22 cellular contexts compared by ENCODE assay signal in the genomic region with DNA sequence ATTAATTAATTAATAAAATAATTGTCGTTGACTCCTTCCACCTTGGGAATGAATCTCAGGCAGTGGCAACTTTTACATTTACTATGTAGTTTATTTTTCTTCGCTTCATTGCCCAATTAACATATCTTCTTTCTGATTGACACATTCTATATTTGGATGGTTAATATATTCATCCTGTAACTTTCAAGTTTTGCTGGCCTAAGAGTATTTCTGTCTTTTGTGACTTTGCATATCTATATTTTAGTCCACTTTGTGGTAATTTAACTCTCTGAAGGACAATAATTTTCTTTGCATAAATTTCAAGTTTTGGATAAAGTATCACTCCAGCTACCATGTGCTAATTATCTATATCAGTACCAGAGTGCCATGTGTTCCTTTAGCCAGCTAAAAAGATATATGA.
"Had no signal": no experiment of that assay in that cellular context is flagged by ENCODE, and none has a peak within 500 bp of the region (broad histone marks: within the 10 kb centered on the region; RNA-seq: fewer than 3 reads in every experiment).

No MANE protein-coding gene starts in this region.

- H3K27ac ChIP-seq: foreskin keratinocyte, hepatocyte, neutrophil, psoas muscle, right lobe of liver, spleen, testis, tibial nerve, upper lobe of right lung, vagina had no signal

- ATAC-seq: effector memory CD8-positive, alpha-beta T cell; foreskin keratinocyte; left lobe of liver; naive thymus-derived CD4-positive, alpha-beta T cell; psoas muscle; right lobe of liver; stimulated activated memory B cell treated with anti-CD40 and anti-IgM and Interleukin-4, amounts not matched to agents 10 μg/mL and 1 μg/mL and 100 μg/mL, for 72 hours; stimulated activated naive CD8-positive, alpha-beta T cell treated with anti-CD3 and anti-CD28 coated beads, Interleukin-15, amount 100 ng/mL, for 72 hours; upper lobe of right lung had no signal

- H3K27ac Mint-ChIP-seq: dendritic cell treated with granulocyte-macrophage colony-stimulating factor and Interleukin-4, amounts not matched to agents 40 ng/mL and 50 ng/mL, for 4 days; effector memory CD8-positive, alpha-beta T cell; stimulated activated naive CD8-positive, alpha-beta T cell treated with anti-CD3 and anti-CD28 coated beads, Interleukin-15, amount 100 ng/mL, for 72 hours had no signal

- H3K4me1 ChIP-seq: foreskin keratinocyte, right lobe of liver, spleen, testis, upper lobe of right lung, vagina had no signal

- H3K9me3 Mint-ChIP-seq: effector memory CD8-positive, alpha-beta T cell had no signal

- H3K4me3 Mint-ChIP-seq: dendritic cell treated with granulocyte-macrophage colony-stimulating factor and Interleukin-4, amounts not matched to agents 40 ng/mL and 50 ng/mL, for 4 days; effector memory CD8-positive, alpha-beta T cell; naive thymus-derived CD4-positive, alpha-beta T cell; stimulated activated memory B cell treated with anti-CD40 and anti-IgM and Interleukin-4, amounts not matched to agents 10 μg/mL and 1 μg/mL and 100 μg/mL, for 72 hours; stimulated activated naive CD8-positive, alpha-beta T cell treated with anti-CD3 and anti-CD28 coated beads, Interleukin-15, amount 100 ng/mL, for 72 hours had no signal

- H3K79me2 ChIP-seq: hepatocyte had no signal

- H3K36me3 ChIP-seq: right lobe of liver, upper lobe of right lung, vagina had no signal

- H3K4me2 ChIP-seq: hepatocyte had no signal

- DNase-seq: effector memory CD8-positive, alpha-beta T cell; foreskin keratinocyte; head of caudate nucleus; mammary epithelial cell; naive thymus-derived CD4-positive, alpha-beta T cell; psoas muscle; retina; right lobe of liver; spleen; stimulated activated CD4-positive, alpha-beta T cell treated with anti-CD3 and anti-CD28 coated beads, Interleukin-15, amount 100 ng/mL, for 24 hours; stimulated activated CD4-positive, alpha-beta T cell treated with anti-CD3 and anti-CD28 coated beads, Interleukin-1b, Interleukin-23, amount 100 ng/mL, for 48 hours; stimulated activated CD4-positive, alpha-beta T cell treated with anti-CD3 and anti-CD28 coated beads, Interleukin-4, amount 100 ng/mL, for 24 hours; stimulated activated naive CD8-positive, alpha-beta T cell treated with anti-CD3 and anti-CD28 coated beads, Interleukin-15, amount 100 ng/mL, for 72 hours; testis; upper lobe of right lung had no signal

- H3K4me3 ChIP-seq: hepatocyte, psoas muscle, right lobe of liver, spleen, testis, tibial nerve, upper lobe of right lung, vagina had no signal

- H3K27me3 ChIP-seq: foreskin keratinocyte, hepatocyte, neutrophil, right lobe of liver, spleen, testis, tibial nerve, upper lobe of right lung, vagina had no signal

- H3K9me3 ChIP-seq: neutrophil, psoas muscle, right lobe of liver, testis, upper lobe of right lung, vagina had no signal

- H3K27me3 Mint-ChIP-seq: dendritic cell treated with granulocyte-macrophage colony-stimulating factor and Interleukin-4, amounts not matched to agents 40 ng/mL and 50 ng/mL, for 4 days; effector memory CD8-positive, alpha-beta T cell; naive thymus-derived CD4-positive, alpha-beta T cell; stimulated activated memory B cell treated with anti-CD40 and anti-IgM and Interleukin-4, amounts not matched to agents 10 μg/mL and 1 μg/mL and 100 μg/mL, for 72 hours; stimulated activated naive CD8-positive, alpha-beta T cell treated with anti-CD3 and anti-CD28 coated beads, Interleukin-15, amount 100 ng/mL, for 72 hours had no signal

- H3K4me1 Mint-ChIP-seq: stimulated activated naive CD8-positive, alpha-beta T cell treated with anti-CD3 and anti-CD28 coated beads, Interleukin-15, amount 100 ng/mL, for 72 hours had no signal

- H2AFZ ChIP-seq: hepatocyte had no signal
